Comparison of ENCODE assay signal across 12 cellular contexts in the genomic region with DNA sequence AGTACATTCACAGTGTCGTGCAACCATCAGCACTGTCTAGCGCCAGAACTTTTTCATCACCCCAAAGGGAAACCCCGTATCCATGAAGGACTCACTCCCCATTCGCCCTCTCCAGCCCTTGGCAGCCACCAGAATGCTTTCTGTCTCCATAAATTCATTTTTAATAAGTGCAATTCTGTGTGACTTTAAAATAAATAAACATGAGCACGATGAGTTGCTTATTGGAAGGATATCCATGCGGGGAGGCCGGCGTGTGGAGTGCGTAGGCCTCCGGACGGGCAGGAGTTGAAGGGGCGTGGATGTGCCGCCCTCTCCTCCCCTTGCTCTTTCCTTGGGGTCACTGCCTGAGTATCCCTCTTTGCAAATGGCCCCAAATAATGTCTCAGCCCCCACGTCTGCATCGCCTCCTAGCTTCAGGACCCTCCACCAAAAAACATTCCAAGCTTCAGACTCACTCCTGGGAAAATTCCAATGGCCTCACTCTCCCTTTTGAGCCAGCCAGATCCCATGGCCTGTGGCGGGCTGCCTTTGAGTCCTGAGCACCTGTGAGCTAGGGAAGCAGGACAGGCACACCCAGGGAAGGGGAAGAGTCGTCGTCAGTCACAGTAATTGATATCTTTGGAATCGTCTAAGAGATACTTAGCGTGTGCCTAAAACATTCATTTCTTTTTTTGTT.
A peak's percentile ranks its signal among the peaks of the same experiment; 100 is the strongest.
DNase-seq lines count a peak whose midpoint lies in the region; ATAC-seq and TF ChIP-seq lines count a peak whose summit lies in the region.
"Had no signal": no experiment of that assay in that cellular context is flagged by ENCODE, and none has a peak within 500 bp of the region (broad histone marks: within the 10 kb centered on the region; RNA-seq: fewer than 3 reads in every experiment).

No MANE protein-coding gene starts in this region.

- no peaks in the 10 kb centered on the region for H3K9me3 Mint-ChIP-seq in activated naive CD8-positive, alpha-beta T cell treated with anti-CD3 and anti-CD28 coated beads, Interleukin-2, amount 10 ng/mL, durations not matched to agents 7 days and 5 days

- 85% methylated on average over 19 of the region's 20 CpGs for WGBS in mesenchymal stem cell

- no peak overlapping the region for H4K8ac ChIP-seq in mesenchymal stem cell (ENCODE audit: low read length)

- peak overlapping the region in 1 of 2 experiments; percentile 77 for H3K18ac ChIP-seq in mesenchymal stem cell (ENCODE audit: low read depth in 1 of 2, low read length in 2 of 2)

- H2BK15ac ChIP-seq in mesenchymal stem cell (ENCODE audit: low read depth, poor library complexity, severe bottlenecking) = peak overlapping the region; percentile 82

- peak overlapping the region; percentile 90 for H3K27ac Mint-ChIP-seq in activated naive CD8-positive, alpha-beta T cell treated with anti-CD3 and anti-CD28 coated beads, Interleukin-2, amount 10 ng/mL, durations not matched to agents 7 days and 5 days

- H3K4me2 ChIP-seq in mesenchymal stem cell (ENCODE audit: low read length, poor library complexity, severe bottlenecking) = no peak overlapping the region

- H3K27ac ChIP-seq in left ventricle myocardium inferior (replicated peaks) = peak overlapping the region; percentile 88
- H3K27ac ChIP-seq in right atrium auricular region = no peak overlapping the region
- H3K27ac ChIP-seq in mesenchymal stem cell (ENCODE audit: low read length, poor library complexity, severe bottlenecking) = peak overlapping the region; percentile 2
- peak overlapping the region; percentile 26 for H3K27ac ChIP-seq in vagina

- no peak overlapping the region for H3K4ac ChIP-seq in mesenchymal stem cell (ENCODE audit: low read depth in 1 of 2, low read length in 2 of 2)

- peaks cover 70% of the 10 kb centered on the region for H3K4me1 Mint-ChIP-seq in activated naive CD8-positive, alpha-beta T cell treated with anti-CD3 and anti-CD28 coated beads, Interleukin-2, amount 10 ng/mL, durations not matched to agents 7 days and 5 days

- no peaks in the 10 kb centered on the region for H3K9me3 ChIP-seq in left ventricle myocardium inferior (replicated peaks)
- H3K9me3 ChIP-seq in right atrium auricular region = no peaks in the 10 kb centered on the region
- no peaks in the 10 kb centered on the region for H3K9me3 ChIP-seq in mesenchymal stem cell (ENCODE audit: control insufficient read depth, low read length)
- no peaks in the 10 kb centered on the region for H3K9me3 ChIP-seq in vagina

- no peak overlapping the region for H2AFZ ChIP-seq in mesenchymal stem cell (ENCODE audit: low read depth, low read length)

- POLR2A ChIA-PET in activated naive CD8-positive, alpha-beta T cell treated with anti-CD3 and anti-CD28 coated beads, Interleukin-2, amount 10 ng/mL, durations not matched to agents 7 days and 5 days (lab: Charles Lee) = interaction anchor here (1.2 to 8.6 kb wide), 3 partner anchors 8 to 13 kb away, joined by 3 to 241 read pairs (median 66); no protein-coding TSS in a partner anchor

- in situ Hi-C loops in KBM-7 (cut with MboI; ENCODE audit: low pct_unique_long_range_greater_than_20kb, low sequenced_read_pairs) = no loop called here

- intact Hi-C loops in left ventricle myocardium inferior (cut with micrococcal nuclease) = no loop called here
- intact Hi-C loops in vagina (cut with DNase I) = no loop called here

- no peak overlapping the region for H2AK5ac ChIP-seq in mesenchymal stem cell (ENCODE audit: low read length, severe bottlenecking)

- H3K9ac ChIP-seq in mesenchymal stem cell (ENCODE audit: low read length) = no peak overlapping the region

- H3K27me3 Mint-ChIP-seq in activated naive CD8-positive, alpha-beta T cell treated with anti-CD3 and anti-CD28 coated beads, Interleukin-2, amount 10 ng/mL, durations not matched to agents 7 days and 5 days = no peaks in the 10 kb centered on the region

- H2BK5ac ChIP-seq in mesenchymal stem cell (ENCODE audit: low read depth, low read length, poor library complexity, severe bottlenecking) = no peak overlapping the region

- no peak for ATAC-seq in activated naive CD8-positive, alpha-beta T cell treated with anti-CD3 and anti-CD28 coated beads, Interleukin-2, amount 10 ng/mL, durations not matched to agents 7 days and 5 days (ENCODE audit: low read depth)
- ATAC-seq: left cardiac atrium had no signal

- H2BK120ac ChIP-seq in mesenchymal stem cell (ENCODE audit: low read depth, low read length) = no peak overlapping the region

- H3K4me3 ChIP-seq in left ventricle myocardium inferior (no peak overlapping the region), right atrium auricular region (no peak overlapping the region), mesenchymal stem cell (ENCODE audit: insufficient read depth in 1 of 2, low read depth in 1 of 2, low read length in 2 of 2) (no peak overlapping the region), vagina (no peak overlapping the region)

- TF ChIP-seq CTCF in left ventricle myocardium inferior (IDR thresholded peaks at IDR 0.05; ENCODE audit: borderline replicate concordance) = no peak
- no peak for TF ChIP-seq CTCF in right atrium auricular region (IDR thresholded peaks at IDR 0.05)
- no peak for TF ChIP-seq CTCF in vagina (IDR thresholded peaks at IDR 0.05)

- no peak overlapping the region for H3K14ac ChIP-seq in mesenchymal stem cell (ENCODE audit: low read length in 2 of 2)

- peaks cover 25% of the 10 kb centered on the region for H3K79me1 ChIP-seq in mesenchymal stem cell (replicated peaks; ENCODE audit: low read length, poor library complexity, severe bottlenecking)

- peak overlapping the region in 1 of 2 experiments; percentile 27 for H3K23ac ChIP-seq in mesenchymal stem cell (ENCODE audit: low read length in 2 of 2)

- H4K91ac ChIP-seq in mesenchymal stem cell (ENCODE audit: low read length) = no peak overlapping the region

- H2BK12ac ChIP-seq in mesenchymal stem cell (ENCODE audit: low read length in 2 of 2) = no peak overlapping the region

- peaks cover 18% of the 10 kb centered on the region for H3K36me3 Mint-ChIP-seq in activated naive CD8-positive, alpha-beta T cell treated with anti-CD3 and anti-CD28 coated beads, Interleukin-2, amount 10 ng/mL, durations not matched to agents 7 days and 5 days

- no peaks in the 10 kb centered on the region for H3K36me3 ChIP-seq in left ventricle myocardium inferior
- H3K36me3 ChIP-seq in right atrium auricular region = no peaks in the 10 kb centered on the region
- peaks cover 8 to 32% of the 10 kb centered on the region in 2 experiments for H3K36me3 ChIP-seq in mesenchymal stem cell (ENCODE audit: control insufficient read depth in 1 of 2, insufficient read depth in 2 of 2, low read depth in 1 of 2, low read length in 2 of 2)
- H3K36me3 ChIP-seq in vagina = no peaks in the 10 kb centered on the region

- no peak for TF ChIP-seq POLR2A in vagina (IDR thresholded peaks at IDR 0.05)

- DNase-seq in left ventricle myocardium inferior = no peak
- DNase-seq in right atrium auricular region (ENCODE audit: low spot score) = no peak
- DNase-seq in activated naive CD8-positive, alpha-beta T cell treated with anti-CD3 and anti-CD28 coated beads, Interleukin-2, amount 10 ng/mL, durations not matched to agents 7 days and 5 days = no peak
- DNase-seq in mesenchymal stem cell = no peak
- no peak for DNase-seq in vagina (ENCODE audit: extremely low spot score in 2 of 2)
- no peak for DNase-seq in amygdala (lab: John Stamatoyannopoulos, UW)
- no peak for DNase-seq in KBM-7
- no peak for DNase-seq in ureter (ENCODE audit: low spot score)
- DNase-seq: C1 segment of cervical spinal cord, erythroblast, left cardiac atrium, NCI-H748 treated with DMSO at 0.1 percent for 48 hours had no signal

- H3K4me1 ChIP-seq in left ventricle myocardium inferior = peaks cover 85% of the 10 kb centered on the region
- peaks cover 0 to 74% of the 10 kb centered on the region in 2 donors for H3K4me1 ChIP-seq in right atrium auricular region
- H3K4me1 ChIP-seq in mesenchymal stem cell (ENCODE audit: control insufficient read depth, insufficient read depth, low read depth, low read length) = peaks cover 56% of the 10 kb centered on the region
- peaks cover 95% of the 10 kb centered on the region for H3K4me1 ChIP-seq in vagina

- H3K4me3 Mint-ChIP-seq in activated naive CD8-positive, alpha-beta T cell treated with anti-CD3 and anti-CD28 coated beads, Interleukin-2, amount 10 ng/mL, durations not matched to agents 7 days and 5 days = peak overlapping the region; percentile 85

- H3K27me3 ChIP-seq in left ventricle myocardium inferior (ENCODE audit: low read depth) (no peaks in the 10 kb centered on the region), right atrium auricular region (no peaks in the 10 kb centered on the region), mesenchymal stem cell (ENCODE audit: control insufficient read depth in 1 of 2, insufficient read depth in 1 of 2, low read length in 2 of 2) (no peaks in the 10 kb centered on the region), vagina (no peaks in the 10 kb centered on the region)

Comparison
In these comparisons a context has a peak if more than half of its experiments do, and no peak if none do; other contexts are left out.
1. H3K27ac ChIP-seq: peak in left ventricle myocardium inferior (single experiment), mesenchymal stem cell (single experiment) and vagina (single experiment); none in right atrium auricular region (0 of 2).